In genomic region chr3:123884258-123884831, GRCh38 we compare ENCODE assay signal across 8 cellular contexts. TPM values are rescaled to one million over a fixed set of nuclear protein-coding genes. Genes with fewer than 3 reads are reported as not detected.
DNase-seq lines count a peak whose midpoint lies in the region; ATAC-seq and TF ChIP-seq lines count a peak whose summit lies in the region.

MYLK (minus strand) TSS chr3:123884332; CDS start chr3:123793841, 90,491 bp downstream.

- TF ChIP-seq CTCF in HFFc6 (IDR thresholded peaks at IDR 0.05): no peak
- TF ChIP-seq CTCF in WTC11 (IDR thresholded peaks at IDR 0.05): no peak
- TF ChIP-seq CTCF in subcutaneous adipose tissue (IDR thresholded peaks at IDR 0.05; ENCODE audit: low read depth): no peak

- POLR2A ChIA-PET in WTC11 (lab: Charles Lee): interaction anchor here (0.6 kb wide), 2 partner anchors 71 to 324 kb away, joined by 3 read pairs; no protein-coding TSS in a partner anchor

- DNase-seq in HFFc6: peak; percentile 94
- peak; percentile 19 for DNase-seq in NCI-H2107 (lab: John Stamatoyannopoulos, UW)
- DNase-seq in WTC11 (ENCODE audit: low spot score): peak; percentile 95
- DNase-seq in fibroblast of gingiva (ENCODE audit: low read depth): peak; percentile 84

- peak; percentile 96 for ATAC-seq in WTC11
- ATAC-seq in GM18873 (IDR thresholded peaks at IDR 0.05; ENCODE audit: low FRiP score, unreplicated experiment): no peak

- H3K4me3 Mint-ChIP-seq in HFFc6 (peak within 1 kb of the TSS; percentile 93), WTC11 (peak within 1 kb of the TSS; percentile 85)

- H3K27me3 ChIP-seq in muscle layer of colon (ENCODE audit: control insufficient read depth in 1 of 2, insufficient read depth in 2 of 2, low read length in 2 of 2): peaks cover 0 to 6% of the 10 kb centered on the region in 2 donors

- peak within 1 kb of the TSS; percentile 67 for H3K27ac Mint-ChIP-seq in HFFc6
- H3K27ac Mint-ChIP-seq in WTC11: peak within 1 kb of the TSS; percentile 80; the same call in 1 of the 2 replicates

- peak within 1 kb of the TSS; percentile 27; the same call in 1 of the 2 replicates for H3K4me3 ChIP-seq in GM08714 (ENCODE audit: low read length)
- H3K4me3 ChIP-seq in muscle layer of colon (ENCODE audit: low read depth in 1 of 2, low read length in 2 of 2): peak within 1 kb of the TSS; percentile 66 to 83

- H3K4me1 ChIP-seq in muscle layer of colon (ENCODE audit: insufficient read depth, low read length): peaks cover 5% of the 10 kb centered on the region

- peaks cover 47% of the 10 kb centered on the region for H3K4me1 Mint-ChIP-seq in HFFc6 (ENCODE audit: low read depth)
- peaks cover 29% of the 10 kb centered on the region for H3K4me1 Mint-ChIP-seq in WTC11

- H3K27me3 Mint-ChIP-seq in HFFc6 (ENCODE audit: insufficient read depth): no peaks in the 10 kb centered on the region
- H3K27me3 Mint-ChIP-seq in WTC11 (ENCODE audit: low read depth): peaks cover 31% of the 10 kb centered on the region

- H3K27ac ChIP-seq in muscle layer of colon (ENCODE audit: low read depth, low read length): peak within 1 kb of the TSS; percentile 63

- H3K9ac ChIP-seq in muscle layer of colon (ENCODE audit: low read length): no peak within 1 kb of the TSS

- no peaks in the 10 kb centered on the region for H3K9me3 ChIP-seq in muscle layer of colon (ENCODE audit: low read length)

- CTCF ChIA-PET in WTC11 (lab: Charles Lee): interaction anchor here (0.9 to 1.2 kb wide), 2 partner anchors 81 to 149 kb away, joined by 5 to 6 read pairs; partner anchors contain the start of gene KALRN

- H3K9me3 Mint-ChIP-seq in HFFc6 (no peaks in the 10 kb centered on the region), WTC11 (peaks cover 7% of the 10 kb centered on the region)

- peaks cover 43% of the 10 kb centered on the region for H3K36me3 Mint-ChIP-seq in HFFc6 (ENCODE audit: low read depth)
- H3K36me3 Mint-ChIP-seq in WTC11: no peaks in the 10 kb centered on the region

- no peaks in the 10 kb centered on the region for H3K36me3 ChIP-seq in muscle layer of colon (ENCODE audit: insufficient read depth, low read length)

TF ChIP-seq in WTC11, 78 proteins besides CTCF, POLR2A, EP300 and RAD21 (continues in another document):
- TF ChIP-seq CDX4 (CRISPR knock-in tag; IDR thresholded peaks at IDR 0.05; ENCODE audit: borderline replicate concordance) (no peak), ZNF416 (CRISPR knock-in tag; IDR thresholded peaks at IDR 0.05) (no peak), SP1 (CRISPR knock-in tag; conservative IDR thresholded peaks at IDR 0.05) (0 out of 2 replicates have a peak, but pooled peaks have one; percentile 52), ZSCAN18 (CRISPR knock-in tag; IDR thresholded peaks at IDR 0.05) (no peak), AFF4 (CRISPR knock-in tag; IDR thresholded peaks at IDR 0.05; ENCODE audit: borderline replicate concordance) (no peak), AR (CRISPR knock-in tag; IDR thresholded peaks at IDR 0.05) (no peak), SOX15 (CRISPR knock-in tag; IDR thresholded peaks at IDR 0.05) (no peak), ZNF532 (CRISPR knock-in tag; IDR thresholded peaks at IDR 0.05; ENCODE audit: borderline replicate concordance) (no peak)

RNA-seq across cellular contexts. Expression of gene MYLK, which starts in this region (rescaled TPM):
- 100 to 1,000 TPM; 296 to 431 (median 335) TPM for total RNA-seq in HFFc6 (2021; fragmentation: NEBNext Ultra II Directional; extraction: Animal tissue kit (Norgen Biotek cat#: 25700))
- total RNA-seq in WTC11 (2021) (10.4 to 11.0 TPM (median 10.8 TPM) in 3 replicates), subcutaneous adipose tissue (100 to 1,000 TPM in 1 of 4 donors, 10 to 100 TPM in 3; 28.2 to 113 (median 58.3) TPM)

Comparison
In these comparisons a context has a peak if more than half of its experiments do, and no peak if none do; other contexts are left out.
1. DNase-seq: peak in every context shown above with its lines; median percentile 95 in WTC11; 94 in HFFc6; 84 in fibroblast of gingiva; 19 in NCI-H2107.